Comparison of ENCODE assay signal across 15 cellular contexts in genomic region chr3:147407495-147408179, GRCh38. TPM values are rescaled to one million over a fixed set of nuclear protein-coding genes. Genes with fewer than 3 reads are reported as not detected.
DNase-seq lines count a peak whose midpoint lies in the region; ATAC-seq, FAIRE-seq and TF ChIP-seq lines count a peak whose summit lies in the region.
"Had no signal": no experiment of that assay in that cellular context is flagged by ENCODE, and none has a peak within 500 bp of the region (broad histone marks: within the 10 kb centered on the region; RNA-seq: fewer than 3 reads in every experiment).

No MANE protein-coding gene starts in this region.

- H3K23me2 ChIP-seq in H1 (ENCODE audit: low read depth, low read length): peaks cover 15% of the 10 kb centered on the region

- TF ChIP-seq CTCF in H1 (IDR thresholded peaks at IDR 0.05; ENCODE audit: control extremely low read depth in 1 of 3, insufficient read depth in 1 of 3, low read depth in 1 of 3, low read length in 3 of 3) (no peak), osteocyte (IDR thresholded peaks at IDR 0.05) (no peak)

- H2BK20ac ChIP-seq in H1 (ENCODE audit: low read length): 0 out of 2 replicates have a peak overlapping the region, but pooled peaks have one; percentile 72

- no peak overlapping the region for H2AFZ ChIP-seq in H1 (ENCODE audit: low read length)

- WGBS in H1 (ENCODE audit: extremely low coverage in 1 of 2, insufficient coverage in 1 of 2, insufficient read length in 1 of 2, insufficient replicate concordance in 2 of 2, low coverage in 1 of 2, low lambda C conversion rate in 2 of 2, missing lambda C conversion rate in 1 of 2), 2 experiments: 1% methylated on average over 27 of the region's 27 CpGs; no CpG with 5 or more reads in 1 of the 2 experiments

- H3K56ac ChIP-seq in H1 (replicated peaks; ENCODE audit: insufficient read length, low read depth, low read length): no peak overlapping the region

- H3K9ac ChIP-seq in H1 (replicated peaks in 1 of 4; ENCODE audit: extremely low read depth in 1 of 4, low read depth in 3 of 4, low read length in 3 of 4): no peak overlapping the region

- H3K27ac Mint-ChIP-seq in activated CD4-positive, alpha-beta T cell treated with anti-CD3 and anti-CD28 coated beads, Interleukin-2, amount 10 ng/mL, durations not matched to agents 24 days and 14 days: peak overlapping the region; percentile 83
- H3K27ac Mint-ChIP-seq in osteocyte (ENCODE audit: unreplicated experiment): peak overlapping the region; percentile 98

- H3K79me1 ChIP-seq in H1 (ENCODE audit: low read depth, low read length): no peaks in the 10 kb centered on the region

- peaks cover 16% of the 10 kb centered on the region for H3K4me1 Mint-ChIP-seq in activated CD4-positive, alpha-beta T cell treated with anti-CD3 and anti-CD28 coated beads, Interleukin-2, amount 10 ng/mL, durations not matched to agents 24 days and 14 days
- peaks cover 46% of the 10 kb centered on the region for H3K4me1 Mint-ChIP-seq in osteocyte (ENCODE audit: unreplicated experiment)

- peak overlapping the region; percentile 72 to 91 for H3K4me2 ChIP-seq in H1 (ENCODE audit: insufficient read depth in 1 of 2, low read depth in 2 of 2, low read length in 2 of 2)

- H3K36me3 Mint-ChIP-seq in activated CD4-positive, alpha-beta T cell treated with anti-CD3 and anti-CD28 coated beads, Interleukin-2, amount 10 ng/mL, durations not matched to agents 24 days and 14 days (ENCODE audit: low read depth): peaks cover 18% of the 10 kb centered on the region
- H3K36me3 Mint-ChIP-seq in osteocyte (ENCODE audit: unreplicated experiment): peaks cover 18% of the 10 kb centered on the region

- peaks cover 25% of the 10 kb centered on the region for H3K9me3 Mint-ChIP-seq in activated CD4-positive, alpha-beta T cell treated with anti-CD3 and anti-CD28 coated beads, Interleukin-2, amount 10 ng/mL, durations not matched to agents 24 days and 14 days
- H3K9me3 Mint-ChIP-seq in osteocyte (ENCODE audit: unreplicated experiment): no peaks in the 10 kb centered on the region

- no peak for TF ChIP-seq EP300 in H1 (IDR thresholded peaks at IDR 0.05; ENCODE audit: borderline replicate concordance in 1 of 2, low read depth in 2 of 2, low read length in 2 of 2)

- CTCF ChIA-PET in H1 (lab: Charles Lee; ENCODE audit: partially characterized antibody): interaction anchor here (1.0 to 16.9 kb wide), 3 partner anchors 11 to 39 kb away, joined by 3 to 197 read pairs (median 9); no protein-coding TSS in a partner anchor

- H3K36me3 ChIP-seq in H1 (ENCODE audit: control insufficient read depth in 2 of 4, insufficient read depth in 4 of 4, low read length in 3 of 4): peaks cover 0 to 4% (median 0%) of the 10 kb centered on the region in 4 experiments; a peak in 1 of 8 replicates

- no peak for TF ChIP-seq POLR2A in H1 (IDR thresholded peaks at IDR 0.05; ENCODE audit: control extremely low read depth in 1 of 2, low read depth in 2 of 2, low read length in 2 of 2)

- no peak overlapping the region for H3K18ac ChIP-seq in H1 (ENCODE audit: extremely low read depth, low read length)

- no peaks in the 10 kb centered on the region; a peak in 1 of 4 replicates for H3K9me3 ChIP-seq in H1 (ENCODE audit: insufficient read depth in 2 of 2, low read depth in 1 of 2, low read length in 1 of 2)

- H4K20me1 ChIP-seq in H1 (replicated peaks in 1 of 2; ENCODE audit: control insufficient read depth in 1 of 2, insufficient read depth in 2 of 2, low read length in 2 of 2): peaks cover 6 to 20% of the 10 kb centered on the region in 2 experiments

- H3K4ac ChIP-seq in H1 (replicated peaks; ENCODE audit: insufficient read length, low read depth, low read length): no peak overlapping the region

- H3K23ac ChIP-seq in H1 (ENCODE audit: insufficient read length): no peak overlapping the region

- H4K91ac ChIP-seq in H1 (replicated peaks; ENCODE audit: insufficient read length, low read length): no peak overlapping the region

- ATAC-seq in HG03045 (IDR thresholded peaks at IDR 0.05; ENCODE audit: unreplicated experiment): no peak

- no peak for FAIRE-seq in H1 (lab: Jason Lieb, UNC)
- FAIRE-seq: colon, urothelium cell line had no signal

- TF ChIP-seq RAD21 in H1 (IDR thresholded peaks at IDR 0.05 in 1 of 2, conservative IDR thresholded peaks at IDR 0.05 in 1 of 2; ENCODE audit: low read depth in 2 of 2, low read length in 2 of 2): no peak

- H3K79me2 ChIP-seq in H1 (ENCODE audit: control insufficient read depth in 1 of 2, insufficient read depth in 2 of 2, low read length in 2 of 2): no peaks in the 10 kb centered on the region

- H3K4me3 Mint-ChIP-seq in activated CD4-positive, alpha-beta T cell treated with anti-CD3 and anti-CD28 coated beads, Interleukin-2, amount 10 ng/mL, durations not matched to agents 24 days and 14 days: no peak overlapping the region
- peak overlapping the region; percentile 85 for H3K4me3 Mint-ChIP-seq in osteocyte (ENCODE audit: unreplicated experiment)

- H2BK12ac ChIP-seq in H1 (ENCODE audit: low read depth, low read length): peak overlapping the region; percentile 27; the same call in 1 of the 2 replicates

- peak overlapping the region in 2 of 4 experiments; percentile 16 to 62; a peak in 4 of 8 replicates for H3K4me3 ChIP-seq in H1 (ENCODE audit: extremely low read depth in 1 of 4, insufficient read depth in 2 of 4, low read depth in 3 of 4, low read length in 4 of 4)

- peak overlapping the region; percentile 55 for H2BK120ac ChIP-seq in H1 (replicated peaks; ENCODE audit: low read depth, low read length)

- H3K27ac ChIP-seq in H1 (ENCODE audit: low read depth, low read length): no peak overlapping the region

- H3K4me1 ChIP-seq in H1 (replicated peaks in 1 of 4; ENCODE audit: control insufficient read depth in 3 of 4, insufficient read depth in 4 of 4, low read length in 3 of 4): peaks cover 15 to 52% (median 33%) of the 10 kb centered on the region in 4 experiments

- no peak overlapping the region for H4K5ac ChIP-seq in H1 (ENCODE audit: insufficient read length, low read depth, low read length)

- no peak for DNase-seq in activated CD4-positive, alpha-beta T cell treated with anti-CD3 and anti-CD28 coated beads, Interleukin-2, amount 10 ng/mL, durations not matched to agents 24 days and 14 days
- no peak for DNase-seq in activated CD4-positive, alpha-beta T cell treated with anti-CD3 and anti-CD28 coated beads, Interleukin-2, amount 50 U/mL, for 1 hour
- DNase-seq in NCI-H1048 (lab: John Stamatoyannopoulos, UW) (peak; percentile 6), H1 (ENCODE audit: low read depth in 1 of 2, low spot score in 2 of 2) (no peak), osteocyte (ENCODE audit: extremely low spot score, unreplicated experiment) (no peak), islet precursor cell (no peak), NCI-H187 treated with DMSO at 0.1 percent for 48 hours (lab: John Stamatoyannopoulos, UW) (no peak)
- DNase-seq: activated CD4-positive, CD25-positive, alpha-beta regulatory T cell; activated effector memory CD4-positive, alpha-beta T cell treated with anti-CD3 and anti-CD28 coated beads, Interleukin-2, amount 50 U/mL, for 16 hours; Karpas-422; NCI-H2029 treated with DMSO at 0.1 percent for 48 hours had no signal

- POLR2A ChIA-PET in H1 (lab: Charles Lee; ENCODE audit: partially characterized antibody): interaction anchor here (0.6 to 1.3 kb wide), 2 partner anchors 11 to 420 kb away, joined by 3 read pairs; no protein-coding TSS in a partner anchor

- H2BK15ac ChIP-seq in H1 (ENCODE audit: low read length): no peak overlapping the region

- no peak overlapping the region for H3K14ac ChIP-seq in H1 (ENCODE audit: insufficient read length)

- H2BK5ac ChIP-seq in H1 (ENCODE audit: low read depth, low read length): no peak overlapping the region

- H3K27me3 ChIP-seq in H1 (replicated peaks in 1 of 4; ENCODE audit: control insufficient read depth in 3 of 4, extremely low read depth in 1 of 4, insufficient read depth in 3 of 4, low read length in 3 of 4): peaks cover 68 to 98% (median 91%) of the 10 kb centered on the region in 4 experiments

- intact Hi-C loops in activated CD4-positive, alpha-beta T cell treated with anti-CD3 and anti-CD28 coated beads, Interleukin-2, amount 10 ng/mL, durations not matched to agents 24 days and 14 days (cut with micrococcal nuclease): loop anchor here (2.0 kb wide), 1 partner anchor 15 kb away; no protein-coding TSS in a partner anchor

- H3K27me3 Mint-ChIP-seq in activated CD4-positive, alpha-beta T cell treated with anti-CD3 and anti-CD28 coated beads, Interleukin-2, amount 10 ng/mL, durations not matched to agents 24 days and 14 days: peaks cover 73% of the 10 kb centered on the region
- no peaks in the 10 kb centered on the region for H3K27me3 Mint-ChIP-seq in osteocyte (ENCODE audit: unreplicated experiment)

- no peak overlapping the region for H4K8ac ChIP-seq in H1 (ENCODE audit: extremely low read depth, insufficient read depth, low read length)

- no peak overlapping the region for H2AK5ac ChIP-seq in H1 (ENCODE audit: low read depth, low read length)

RNA-seq across cellular contexts. Expression of gene ZIC4, which starts 1.3 kb away (rescaled TPM):
- not detected in 2 replicates for total RNA-seq in activated CD4-positive, alpha-beta T cell treated with anti-CD3 and anti-CD28 coated beads, Interleukin-2, amount 10 ng/mL, durations not matched to agents 24 days and 14 days
- 0.13 TPM in 1 of 2 replicates, not detected in the other for total RNA-seq in H1 (2021; fragmentation: NEBNext Ultra II Directional; extraction: Animal tissue kit (Norgen Biotek cat#: 25700))
- polyA plus RNA-seq in H1 (2011; rRNA removed): 0.03 and 0.31 TPM in 2 replicates
- 0.08 TPM for polyA plus RNA-seq in H1 (2011; cell fraction: cytosol; rRNA removed)
- 0.27 TPM for polyA plus RNA-seq in H1 (2011; cell fraction: nucleus; rRNA removed)
- 0.27 TPM in 1 of 4 replicates, not detected in the others for polyA plus RNA-seq in H1 (2012, experiment 1 of 2)
- polyA plus RNA-seq in H1 (2012, experiment 2 of 2): 0.08 TPM
- 0.06 TPM for polyA plus RNA-seq in H1 (2013, experiment 1 of 2)
- 0.06 TPM for polyA plus RNA-seq in H1 (2013, experiment 2 of 2)
- not detected in 2 replicates for polyA minus RNA-seq in H1 (2011; rRNA and poly(A)+ RNA removed)
- polyA minus RNA-seq in H1 (2011; cell fraction: cytosol; rRNA and poly(A)+ RNA removed): not detected
- polyA minus RNA-seq in H1 (2011; cell fraction: nucleus; rRNA and poly(A)+ RNA removed): 0.60 TPM
- total RNA-seq in osteocyte: 8.6 and 8.8 TPM in 2 replicates
- total RNA-seq: mesenteric fat pad had no signal

RNA-seq across cellular contexts. Expression of gene ZIC1, which starts 1.5 kb away (rescaled TPM):
- total RNA-seq in activated CD4-positive, alpha-beta T cell treated with anti-CD3 and anti-CD28 coated beads, Interleukin-2, amount 10 ng/mL, durations not matched to agents 24 days and 14 days: not detected in 2 replicates
- 1.5 and 2.2 TPM in 2 replicates for total RNA-seq in H1 (2021; fragmentation: NEBNext Ultra II Directional; extraction: Animal tissue kit (Norgen Biotek cat#: 25700))
- polyA plus RNA-seq in H1 (2011; rRNA removed): 0.80 and 3.6 TPM in 2 replicates
- polyA plus RNA-seq in H1 (2011; cell fraction: cytosol; rRNA removed): 1.7 TPM
- 2.7 TPM for polyA plus RNA-seq in H1 (2011; cell fraction: nucleus; rRNA removed)
- polyA plus RNA-seq in H1 (2012, experiment 1 of 2): 0.27 to 0.77 TPM (median 0.60 TPM) in 4 replicates
- 0.08 TPM for polyA plus RNA-seq in H1 (2012, experiment 2 of 2)
- polyA plus RNA-seq in H1 (2013, experiment 1 of 2): 1.4 TPM
- polyA plus RNA-seq in H1 (2013, experiment 2 of 2): 0.75 TPM
- polyA minus RNA-seq in H1 (2011; rRNA and poly(A)+ RNA removed): 0.07 and 0.47 TPM in 2 replicates
- polyA minus RNA-seq in H1 (2011; cell fraction: cytosol; rRNA and poly(A)+ RNA removed): 1.6 TPM
- 2.4 TPM for polyA minus RNA-seq in H1 (2011; cell fraction: nucleus; rRNA and poly(A)+ RNA removed)
- total RNA-seq in osteocyte: 89.9 and 96.9 TPM in 2 replicates
- total RNA-seq: mesenteric fat pad had no signal

Comparison
In these comparisons a context has a peak if more than half of its experiments do, and no peak if none do; other contexts are left out.
1. RNA of gene ZIC1, which starts 1.5 kb away (total RNA-seq): 89.9 to 96.9 TPM in osteocyte; 1.5 to 2.2 TPM in H1 and not detected in activated CD4-positive, alpha-beta T cell treated with anti-CD3 and anti-CD28 coated beads, Interleukin-2, amount 10 ng/mL, durations not matched to agents 24 days and 14 days; every median in the first group is over 10 times any median in the second.